18 cellular contexts compared by ENCODE assay signal in the genomic region with DNA sequence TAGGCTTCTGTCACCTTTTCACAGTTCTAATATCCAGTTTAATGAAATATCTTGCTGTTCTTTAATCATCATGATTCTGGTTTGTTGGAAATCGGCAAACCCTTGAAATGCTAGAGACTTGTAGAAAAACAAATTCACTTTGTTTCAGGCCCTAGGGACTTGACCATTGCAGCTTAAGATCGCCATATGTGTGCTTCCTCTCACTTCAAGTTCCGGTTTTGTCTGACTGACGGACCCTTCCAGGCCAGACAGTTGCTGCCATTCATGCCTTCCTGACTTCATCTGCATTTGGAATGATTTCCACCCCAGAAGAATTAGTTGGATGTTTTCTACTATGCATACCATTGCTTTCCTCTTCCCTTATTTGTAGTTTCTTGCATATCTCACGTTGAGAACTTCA.
DNase-seq lines count a peak whose midpoint lies in the region; ATAC-seq, FAIRE-seq and TF ChIP-seq lines count a peak whose summit lies in the region.
"Had no signal": no experiment of that assay in that cellular context is flagged by ENCODE, and none has a peak within 500 bp of the region (broad histone marks: within the 10 kb centered on the region; RNA-seq: fewer than 3 reads in every experiment).

No MANE protein-coding gene starts in this region.

- H3K27me3 ChIP-seq in SU-DHL-6 (ENCODE audit: low read length), result no peaks in the 10 kb centered on the region
- no peaks in the 10 kb centered on the region for H3K27me3 ChIP-seq in H1 (replicated peaks in 1 of 4; ENCODE audit: control insufficient read depth in 3 of 4, extremely low read depth in 1 of 4, insufficient read depth in 3 of 4, low read length in 3 of 4)
- H3K27me3 ChIP-seq: MG63, SJCRH30 had no signal

- no peak overlapping the region for H2BK12ac ChIP-seq in H1 (ENCODE audit: low read depth, low read length)

- POLR2A ChIA-PET in H1 (lab: Charles Lee; ENCODE audit: partially characterized antibody), result no interaction called here

- no peaks in the 10 kb centered on the region for H3K27me3 Mint-ChIP-seq in stimulated activated naive CD8-positive, alpha-beta T cell treated with anti-CD3 and anti-CD28 coated beads, Interleukin-15, Interleukin-2, amounts not matched to agents 100 ng/mL and 50 ng/mL, for 24 hours

- no peak for ATAC-seq in stimulated activated naive CD8-positive, alpha-beta T cell treated with anti-CD3 and anti-CD28 coated beads, Interleukin-15, Interleukin-2, amounts not matched to agents 100 U/mL and 50 U/mL, for 24 hours
- no peak for ATAC-seq in HG03135 (IDR thresholded peaks at IDR 0.05; ENCODE audit: unreplicated experiment)
- no peak for ATAC-seq in HG03442 (IDR thresholded peaks at IDR 0.05; ENCODE audit: unreplicated experiment)
- ATAC-seq: esophagus mucosa had no signal

- no peak for TF ChIP-seq EP300 in H1 (IDR thresholded peaks at IDR 0.05; ENCODE audit: borderline replicate concordance in 1 of 2, low read depth in 2 of 2, low read length in 2 of 2)

- H3K79me1 ChIP-seq in H1 (ENCODE audit: low read depth, low read length), result no peaks in the 10 kb centered on the region

- TF ChIP-seq RAD21 in H1 (IDR thresholded peaks at IDR 0.05 in 1 of 2, conservative IDR thresholded peaks at IDR 0.05 in 1 of 2; ENCODE audit: low read depth in 2 of 2, low read length in 2 of 2), result no peak

- H3K27ac ChIP-seq in SU-DHL-6 (ENCODE audit: low read depth, low read length), result no peak overlapping the region
- no peak overlapping the region for H3K27ac ChIP-seq in H1 (ENCODE audit: low read depth, low read length)
- H3K27ac ChIP-seq: SJCRH30 had no signal

- CTCF ChIA-PET in H1 (lab: Charles Lee; ENCODE audit: partially characterized antibody), result no interaction called here

- no peak for DNase-seq in stimulated activated naive CD8-positive, alpha-beta T cell treated with anti-CD3 and anti-CD28 coated beads, Interleukin-15, Interleukin-2, amounts not matched to agents 100 U/mL and 50 U/mL, for 24 hours
- DNase-seq in H1 (ENCODE audit: low read depth in 1 of 2, low spot score in 2 of 2), result no peak
- no peak for DNase-seq in posterior vena cava (ENCODE audit: low spot score)
- no peak for DNase-seq in NCI-H2081 treated with DMSO at 0.1 percent for 48 hours (lab: John Stamatoyannopoulos, UW)
- DNase-seq: activated gamma-delta T cell; dermis blood vessel endothelial cell; MG63; NCI-H524; nephron progenitor cell; SJCRH30; stimulated activated CD4-positive, alpha-beta T cell treated with anti-CD3 and anti-CD28 coated beads, Interleukin-12 subunit alpha, Interleukin-12 subunit beta, amount 100 ng/mL, for 4 hours had no signal

- intact Hi-C loops in posterior vena cava (cut with DNase I), result no loop called here

- peak overlapping the region; percentile 68 for H3K27ac Mint-ChIP-seq in stimulated activated naive CD8-positive, alpha-beta T cell treated with anti-CD3 and anti-CD28 coated beads, Interleukin-15, Interleukin-2, amounts not matched to agents 100 ng/mL and 50 ng/mL, for 24 hours

- H3K4me2 ChIP-seq in SU-DHL-6 (ENCODE audit: low read depth, low read length, poor library complexity, severe bottlenecking) (peak overlapping the region; percentile 19), H1 (ENCODE audit: insufficient read depth in 1 of 2, low read depth in 2 of 2, low read length in 2 of 2) (no peak overlapping the region)

- H2AK5ac ChIP-seq in H1 (ENCODE audit: low read depth, low read length), result no peak overlapping the region

- H3K79me2 ChIP-seq in SU-DHL-6 (ENCODE audit: insufficient read depth, low read length) (no peaks in the 10 kb centered on the region), H1 (ENCODE audit: control insufficient read depth in 1 of 2, insufficient read depth in 2 of 2, low read length in 2 of 2) (no peaks in the 10 kb centered on the region)

- H2BK120ac ChIP-seq in H1 (replicated peaks; ENCODE audit: low read depth, low read length), result no peak overlapping the region

- peak overlapping the region; percentile 2 for H3K4me3 Mint-ChIP-seq in stimulated activated naive CD8-positive, alpha-beta T cell treated with anti-CD3 and anti-CD28 coated beads, Interleukin-15, Interleukin-2, amounts not matched to agents 100 ng/mL and 50 ng/mL, for 24 hours
- H3K4me3 Mint-ChIP-seq: nephron progenitor cell had no signal

- no peak overlapping the region for H4K5ac ChIP-seq in H1 (ENCODE audit: insufficient read length, low read depth, low read length)

- no peaks in the 10 kb centered on the region for H4K20me1 ChIP-seq in SU-DHL-6 (ENCODE audit: low read depth, low read length)
- no peaks in the 10 kb centered on the region for H4K20me1 ChIP-seq in H1 (replicated peaks in 1 of 2; ENCODE audit: control insufficient read depth in 1 of 2, insufficient read depth in 2 of 2, low read length in 2 of 2)

- no peaks in the 10 kb centered on the region for H3K9me2 ChIP-seq in SU-DHL-6 (replicated peaks; ENCODE audit: insufficient read depth, low read length)

- H2AFZ ChIP-seq in SU-DHL-6 (ENCODE audit: low read depth, low read length, severe bottlenecking), result peak overlapping the region; percentile 52
- H2AFZ ChIP-seq in H1 (ENCODE audit: low read length), result no peak overlapping the region

- H2BK15ac ChIP-seq in H1 (ENCODE audit: low read length), result no peak overlapping the region

- no peak overlapping the region for H3K4ac ChIP-seq in H1 (replicated peaks; ENCODE audit: insufficient read length, low read depth, low read length)

- H3K23ac ChIP-seq in H1 (ENCODE audit: insufficient read length), result no peak overlapping the region

- no peak overlapping the region for H3K56ac ChIP-seq in H1 (replicated peaks; ENCODE audit: insufficient read length, low read depth, low read length)

- H3K9me3 ChIP-seq in SU-DHL-6 (ENCODE audit: insufficient read depth, low read length) (no peaks in the 10 kb centered on the region), H1 (ENCODE audit: insufficient read depth in 2 of 2, low read depth in 1 of 2, low read length in 1 of 2) (no peaks in the 10 kb centered on the region; a peak in 1 of 4 replicates)
- H3K9me3 ChIP-seq: MG63, SJCRH30 had no signal

- TF ChIP-seq POLR2A in H1 (IDR thresholded peaks at IDR 0.05; ENCODE audit: control extremely low read depth in 1 of 2, low read depth in 2 of 2, low read length in 2 of 2), result no peak

- H3K4me3 ChIP-seq in SU-DHL-6 (ENCODE audit: insufficient read depth, low read length, poor library complexity, severe bottlenecking), result no peak overlapping the region
- H3K4me3 ChIP-seq in H1 (ENCODE audit: extremely low read depth in 1 of 4, insufficient read depth in 2 of 4, low read depth in 3 of 4, low read length in 4 of 4), result no peak overlapping the region
- H3K4me3 ChIP-seq: lung, MG63, SJCRH30 had no signal

- WGBS in H1 (ENCODE audit: extremely low coverage in 1 of 2, insufficient coverage in 1 of 2, insufficient read length in 1 of 2, insufficient replicate concordance in 2 of 2, low coverage in 1 of 2, low lambda C conversion rate in 2 of 2, missing lambda C conversion rate in 1 of 2), 2 experiments, result 82% methylated on average over 5 of the region's 5 CpGs; no CpG with 5 or more reads in 1 of the 2 experiments

- H4K8ac ChIP-seq in H1 (ENCODE audit: extremely low read depth, insufficient read depth, low read length), result no peak overlapping the region

- no peaks in the 10 kb centered on the region for H3K9me3 Mint-ChIP-seq in stimulated activated naive CD8-positive, alpha-beta T cell treated with anti-CD3 and anti-CD28 coated beads, Interleukin-15, Interleukin-2, amounts not matched to agents 100 ng/mL and 50 ng/mL, for 24 hours

- H3K23me2 ChIP-seq in H1 (ENCODE audit: low read depth, low read length), result no peaks in the 10 kb centered on the region

- no peaks in the 10 kb centered on the region for H3K36me3 Mint-ChIP-seq in stimulated activated naive CD8-positive, alpha-beta T cell treated with anti-CD3 and anti-CD28 coated beads, Interleukin-15, Interleukin-2, amounts not matched to agents 100 ng/mL and 50 ng/mL, for 24 hours (ENCODE audit: low read depth)

- H3K4me1 Mint-ChIP-seq in stimulated activated naive CD8-positive, alpha-beta T cell treated with anti-CD3 and anti-CD28 coated beads, Interleukin-15, Interleukin-2, amounts not matched to agents 100 ng/mL and 50 ng/mL, for 24 hours (ENCODE audit: low read depth), result peaks cover 88% of the 10 kb centered on the region

- 0 out of 2 replicates have a peak overlapping the region, but pooled peaks have one; percentile 12 for H3K18ac ChIP-seq in H1 (ENCODE audit: extremely low read depth, low read length)

- H4K91ac ChIP-seq in H1 (replicated peaks; ENCODE audit: insufficient read length, low read length), result no peak overlapping the region

- H3K36me3 ChIP-seq in SU-DHL-6 (ENCODE audit: low read length), result no peaks in the 10 kb centered on the region
- H3K36me3 ChIP-seq in H1 (ENCODE audit: control insufficient read depth in 2 of 4, insufficient read depth in 4 of 4, low read length in 3 of 4), result no peaks in the 10 kb centered on the region
- H3K36me3 ChIP-seq: MG63 had no signal

- H3K4me1 ChIP-seq in H1 (replicated peaks in 1 of 4; ENCODE audit: control insufficient read depth in 3 of 4, insufficient read depth in 4 of 4, low read length in 3 of 4), result peaks cover 0 to 17% (median 14%) of the 10 kb centered on the region in 4 experiments; a peak in 5 of 7 replicates

- H3K9ac ChIP-seq in SU-DHL-6 (ENCODE audit: low read length), result no peak overlapping the region
- H3K9ac ChIP-seq in H1 (replicated peaks in 1 of 4; ENCODE audit: extremely low read depth in 1 of 4, low read depth in 3 of 4, low read length in 3 of 4), result no peak overlapping the region

- H2BK20ac ChIP-seq in H1 (ENCODE audit: low read length), result no peak overlapping the region

- TF ChIP-seq CTCF in SU-DHL-6 (IDR thresholded peaks at IDR 0.05; ENCODE audit: insufficient read depth, low read length, poor library complexity, severe bottlenecking) (no peak), H1 (IDR thresholded peaks at IDR 0.05; ENCODE audit: control extremely low read depth in 1 of 3, insufficient read depth in 1 of 3, low read depth in 1 of 3, low read length in 3 of 3) (no peak)

- FAIRE-seq in H1 (lab: Jason Lieb, UNC), result no peak
- FAIRE-seq: TTC549 had no signal

- H3K14ac ChIP-seq in H1 (ENCODE audit: insufficient read length), result no peak overlapping the region

- peaks cover 5% of the 10 kb centered on the region; the same call in 1 of the 2 replicates for H3F3A ChIP-seq in SU-DHL-6 (ENCODE audit: insufficient read depth)

- H2BK5ac ChIP-seq in H1 (ENCODE audit: low read depth, low read length), result no peak overlapping the region

TF ChIP-seq in H1, 55 proteins besides CTCF, POLR2A, EP300 and RAD21 (continues in another document):
- no peak for TF ChIP-seq PHF8 (conservative IDR thresholded peaks at IDR 0.05; ENCODE audit: low read depth, low read length)
- no peak for TF ChIP-seq CREB1 (IDR thresholded peaks at IDR 0.05)
- no peak for TF ChIP-seq RBBP5 (IDR thresholded peaks at IDR 0.05; ENCODE audit: borderline replicate concordance, low read depth, low read length)
- TF ChIP-seq, protein P1, sequence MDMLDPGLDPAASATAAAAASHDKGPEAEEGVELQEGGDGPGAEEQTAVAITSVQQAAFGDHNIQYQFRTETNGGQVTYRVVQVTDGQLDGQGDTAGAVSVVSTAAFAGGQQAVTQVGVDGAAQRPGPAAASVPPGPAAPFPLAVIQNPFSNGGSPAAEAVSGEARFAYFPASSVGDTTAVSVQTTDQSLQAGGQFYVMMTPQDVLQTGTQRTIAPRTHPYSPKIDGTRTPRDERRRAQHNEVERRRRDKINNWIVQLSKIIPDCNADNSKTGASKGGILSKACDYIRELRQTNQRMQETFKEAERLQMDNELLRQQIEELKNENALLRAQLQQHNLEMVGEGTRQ (IDR thresholded peaks at IDR 0.05; ENCODE audit: low read length), result no peak
